ENCODE assay signal across 8 cellular contexts in genomic region chr3:50186096-50186495, GRCh38. TPM values are rescaled to one million over a fixed set of nuclear protein-coding genes. Genes with fewer than 3 reads are reported as not detected.
"Had no signal": no experiment of that assay in that cellular context is flagged by ENCODE, and none has a peak within 500 bp of the region (broad histone marks: within the 10 kb centered on the region; RNA-seq: fewer than 3 reads in every experiment).

No MANE protein-coding gene starts in this region.

- H2AFZ ChIP-seq: GM23338 had no signal

- H3K4me3 Mint-ChIP-seq: GM23338, H9 had no signal

- H3K27ac Mint-ChIP-seq: GM23338, H9 had no signal

- ATAC-seq: GM23338, K562 had no signal

- H3K27ac ChIP-seq: HL-60 had no signal

- DNase-seq: H9, HCEC 1CT, IMR-90 had no signal

- H3K4me2 ChIP-seq: GM23338 had no signal

- H3K4me3 ChIP-seq: GM23338, K562 had no signal

- H3K9me3 Mint-ChIP-seq: GM23338, H9 had no signal

RNA-seq across cellular contexts. Expression of gene GNAT1, which starts 5.3 kb away (rescaled TPM):
- total RNA-seq: GM23338, H1, H9, HT1080, IMR-90, K562 had no signal
- polyA plus RNA-seq: GM23338, IMR-90, K562 had no signal

RNA-seq across cellular contexts. Expression of gene SLC38A3, which starts 19.0 kb away (rescaled TPM):
- total RNA-seq: HT1080 had no signal
